ENCODE assay signal across 8 cellular contexts in the genomic region with DNA sequence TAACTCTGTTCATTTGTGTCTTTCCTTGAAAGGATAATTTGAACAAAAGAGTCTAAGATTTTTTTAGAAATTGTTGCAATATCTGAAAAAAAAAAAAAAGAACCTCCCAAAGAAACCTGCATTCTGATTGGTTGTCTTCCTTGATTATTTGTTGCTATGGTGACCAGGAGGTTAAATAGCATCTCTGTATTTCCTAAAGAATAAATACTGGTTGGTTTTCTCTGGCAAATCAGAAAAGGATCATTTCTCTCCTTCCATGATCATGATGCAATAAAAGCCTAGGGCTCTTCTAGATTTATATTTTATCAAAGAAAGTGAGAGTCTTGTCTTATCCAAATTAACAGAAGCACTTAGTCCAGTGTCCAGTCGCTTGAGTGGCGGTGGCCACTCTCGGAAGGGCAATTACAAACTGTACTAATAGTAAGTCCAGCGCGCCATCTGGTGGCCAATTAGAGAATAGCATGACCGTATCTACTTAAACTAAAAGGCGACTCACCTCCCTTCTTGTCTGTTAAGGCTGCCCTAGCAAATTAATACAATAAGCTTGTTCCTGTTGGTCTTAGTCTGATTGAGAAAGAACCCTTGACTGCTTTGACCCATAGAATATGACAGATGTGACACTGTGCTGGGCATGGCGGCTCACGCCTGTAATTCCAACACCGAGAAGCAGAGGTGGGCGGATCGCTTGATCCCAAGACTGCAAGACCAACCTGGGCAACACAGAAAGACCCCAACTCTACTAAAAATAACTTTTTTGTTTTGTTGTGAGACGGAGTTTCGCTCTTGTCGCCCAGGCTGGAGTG. TPM values are rescaled to one million over a fixed set of nuclear protein-coding genes. Genes with fewer than 3 reads are reported as not detected.
A peak's percentile ranks its signal among the peaks of the same experiment; 100 is the strongest.
DNase-seq lines count a peak whose midpoint lies in the region; ATAC-seq and TF ChIP-seq lines count a peak whose summit lies in the region.

No MANE protein-coding gene starts in this region.

- no peaks in the 10 kb centered on the region for H3K36me3 ChIP-seq in H7 (replicated peaks; ENCODE audit: control insufficient read depth, insufficient read depth, low read length)

- no peak overlapping the region for H3K4me3 ChIP-seq in H7 (ENCODE audit: insufficient read depth, low read depth, low read length)

- DNase-seq in AG08395 (ENCODE audit: low spot score) (peak; percentile 75), H7 (peak; percentile 79), NCI-H510A (lab: John Stamatoyannopoulos, UW) (peak; percentile 51), cerebellum (ENCODE audit: low spot score) (peak; percentile 79), kidney tubule cell (ENCODE audit: low spot score) (peak; percentile 89)
- peak; percentile 68 for DNase-seq in activated CD4-positive, alpha-beta T cell treated with anti-CD3 and anti-CD28 coated beads for 1 hour
- DNase-seq in stimulated activated CD4-positive, alpha-beta T cell treated with anti-CD3 and anti-CD28 coated beads, Interleukin-2, amount 100 ng/mL, for 24 hours, result peak; percentile 86 to 87

- H3K27me3 ChIP-seq in H7 (ENCODE audit: control insufficient read depth, insufficient read depth, low read length), result no peaks in the 10 kb centered on the region

- no peak for TF ChIP-seq POLR2A in GM18505 (IDR thresholded peaks at IDR 0.05; ENCODE audit: borderline replicate concordance, extremely low read depth, insufficient read depth, insufficient read length)

- ATAC-seq in GM18505 (IDR thresholded peaks at IDR 0.05; ENCODE audit: unreplicated experiment), result no peak

RNA-seq across cellular contexts. Expression of a gene that starts 47.0 kb away (rescaled TPM):
- total RNA-seq in H7 (2014; rRNA removed; shearing (Covaris generic)), result 2.8 and 3.3 TPM in 2 replicates
- 6.2 TPM for total RNA-seq in cerebellum

RNA-seq across cellular contexts. Expression of a gene that starts 58.5 kb away (rescaled TPM):
- 162 and 202 TPM in 2 replicates for total RNA-seq in H7 (2014; rRNA removed; shearing (Covaris generic))
- total RNA-seq in cerebellum, result 193 TPM
